28 cellular contexts compared by ENCODE assay signal in genomic region chr2:131006561-131006960, GRCh38.
A peak's percentile ranks its signal among the peaks of the same experiment; 100 is the strongest.
DNase-seq lines count a peak whose midpoint lies in the region; ATAC-seq, FAIRE-seq and TF ChIP-seq lines count a peak whose summit lies in the region.
"Had no signal": no experiment of that assay in that cellular context is flagged by ENCODE, and none has a peak within 500 bp of the region (broad histone marks: within the 10 kb centered on the region; RNA-seq: fewer than 3 reads in every experiment).

No MANE protein-coding gene starts in this region.

- H3K36me3 ChIP-seq in H1 (ENCODE audit: control insufficient read depth in 2 of 4, insufficient read depth in 4 of 4, low read length in 3 of 4) (no peaks in the 10 kb centered on the region), esophagus muscularis mucosa (no peaks in the 10 kb centered on the region)
- H3K36me3 ChIP-seq: BE2C, BLaER1 had no signal

- no peak for ATAC-seq in activated CD4-positive, alpha-beta T cell treated with anti-CD3 and anti-CD28 coated beads for 36 hours
- no peak for ATAC-seq in omental fat pad (ENCODE audit: low FRiP score)
- ATAC-seq: GM12878 had no signal

- DNase-seq in activated CD4-positive, alpha-beta T cell treated with anti-CD3 and anti-CD28 coated beads, Interleukin-2, amount 10 ng/mL, durations not matched to agents 7 days and 5 days: peak; percentile 1
- DNase-seq in activated CD4-positive, alpha-beta T cell treated with anti-CD3 and anti-CD28 coated beads for 36 hours: no peak
- DNase-seq in H1 (ENCODE audit: low read depth in 1 of 2, low spot score in 2 of 2): no peak
- DNase-seq in esophagus muscularis mucosa (ENCODE audit: extremely low spot score): peak; percentile 91
- no peak for DNase-seq in NCI-H1048 (lab: John Stamatoyannopoulos, UW)
- no peak for DNase-seq in omental fat pad (ENCODE audit: low spot score)
- no peak for DNase-seq in MV-4-11 (lab: John Stamatoyannopoulos, UW)
- DNase-seq: 8988T; ACHN; BE2C; C1 segment of cervical spinal cord; CD4-positive, alpha-beta memory T cell; CD4-positive, CD25-positive, alpha-beta regulatory T cell; CD8-positive, alpha-beta memory T cell; COR-L47; DMS 273 treated with DMSO at 0.1 percent for 48 hours; DMS153; DMS53; DMS79; DND-41; EL; GDM1 had no signal

- no peak overlapping the region for H3K18ac ChIP-seq in H1 (ENCODE audit: extremely low read depth, low read length)

- H3K23me2 ChIP-seq in H1 (ENCODE audit: low read depth, low read length): no peaks in the 10 kb centered on the region

- no peak overlapping the region for H2BK12ac ChIP-seq in H1 (ENCODE audit: low read depth, low read length)

- no peak overlapping the region for H4K91ac ChIP-seq in H1 (replicated peaks; ENCODE audit: insufficient read length, low read length)

- no peak overlapping the region for H2BK15ac ChIP-seq in H1 (ENCODE audit: low read length)

- TF ChIP-seq RAD21 in H1 (IDR thresholded peaks at IDR 0.05 in 1 of 2, conservative IDR thresholded peaks at IDR 0.05 in 1 of 2; ENCODE audit: low read depth in 2 of 2, low read length in 2 of 2): no peak

- H3K4ac ChIP-seq in H1 (replicated peaks; ENCODE audit: insufficient read length, low read depth, low read length): no peak overlapping the region

- H3K4me2 ChIP-seq in H1 (ENCODE audit: insufficient read depth in 1 of 2, low read depth in 2 of 2, low read length in 2 of 2): no peak overlapping the region
- H3K4me2 ChIP-seq: BLaER1 had no signal

- H3K36me3 Mint-ChIP-seq in activated CD4-positive, alpha-beta T cell treated with anti-CD3 and anti-CD28 coated beads, Interleukin-2, amount 10 ng/mL, durations not matched to agents 7 days and 5 days (ENCODE audit: low read depth): peaks cover 5% of the 10 kb centered on the region
- H3K36me3 Mint-ChIP-seq in activated CD4-positive, alpha-beta T cell treated with anti-CD3 and anti-CD28 coated beads for 36 hours (ENCODE audit: low read depth): no peaks in the 10 kb centered on the region
- H3K36me3 Mint-ChIP-seq: CD14-positive monocyte; CD4-positive, alpha-beta memory T cell; CD4-positive, CD25-positive, alpha-beta regulatory T cell; CD8-positive, alpha-beta memory T cell had no signal

- H3K4me1 ChIP-seq in H1 (replicated peaks in 1 of 4; ENCODE audit: control insufficient read depth in 3 of 4, insufficient read depth in 4 of 4, low read length in 3 of 4) (peaks cover 0 to 2% (median 0%) of the 10 kb centered on the region in 4 experiments; a peak in 1 of 7 replicates), esophagus muscularis mucosa (no peaks in the 10 kb centered on the region)
- H3K4me1 ChIP-seq: BE2C had no signal

- no peak for TF ChIP-seq CTCF in H1 (IDR thresholded peaks at IDR 0.05; ENCODE audit: control extremely low read depth in 1 of 3, insufficient read depth in 1 of 3, low read depth in 1 of 3, low read length in 3 of 3)
- no peak for TF ChIP-seq CTCF in esophagus muscularis mucosa (IDR thresholded peaks at IDR 0.05)
- TF ChIP-seq CTCF in omental fat pad (IDR thresholded peaks at IDR 0.05): no peak

- H3K79me1 ChIP-seq in H1 (ENCODE audit: low read depth, low read length): no peaks in the 10 kb centered on the region

- no peak overlapping the region for H3K23ac ChIP-seq in H1 (ENCODE audit: insufficient read length)

- intact Hi-C loops in activated CD4-positive, alpha-beta T cell treated with anti-CD3 and anti-CD28 coated beads for 36 hours (cut with DNase I, micrococcal nuclease): no loop called here
- intact Hi-C loops in esophagus muscularis mucosa (cut with DNase I): no loop called here

- no peak overlapping the region for H2BK5ac ChIP-seq in H1 (ENCODE audit: low read depth, low read length)

- H4K8ac ChIP-seq in H1 (ENCODE audit: extremely low read depth, insufficient read depth, low read length): no peak overlapping the region

- H3K4me1 Mint-ChIP-seq in activated CD4-positive, alpha-beta T cell treated with anti-CD3 and anti-CD28 coated beads, Interleukin-2, amount 10 ng/mL, durations not matched to agents 7 days and 5 days: peaks cover 27% of the 10 kb centered on the region
- H3K4me1 Mint-ChIP-seq in activated CD4-positive, alpha-beta T cell treated with anti-CD3 and anti-CD28 coated beads for 36 hours: peaks cover 20% of the 10 kb centered on the region
- H3K4me1 Mint-ChIP-seq: CD14-positive monocyte had no signal

- peaks cover 0 to 4% of the 10 kb centered on the region in 2 experiments for H4K20me1 ChIP-seq in H1 (replicated peaks in 1 of 2; ENCODE audit: control insufficient read depth in 1 of 2, insufficient read depth in 2 of 2, low read length in 2 of 2)
- H4K20me1 ChIP-seq: BLaER1 had no signal

- CTCF ChIA-PET in activated CD4-positive, alpha-beta T cell treated with anti-CD3 and anti-CD28 coated beads, Interleukin-2, amount 10 ng/mL, durations not matched to agents 7 days and 5 days (lab: Charles Lee): no interaction called here
- CTCF ChIA-PET in activated CD4-positive, alpha-beta T cell treated with anti-CD3 and anti-CD28 coated beads for 36 hours (lab: Charles Lee): no interaction called here
- CTCF ChIA-PET in H1 (lab: Charles Lee; ENCODE audit: partially characterized antibody): interaction anchor here (0.9 to 1.4 kb wide), 2 partner anchors 11 to 97 kb away, joined by 3 read pairs; no protein-coding TSS in a partner anchor

- peaks cover 4% of the 10 kb centered on the region for H3K9me3 Mint-ChIP-seq in activated CD4-positive, alpha-beta T cell treated with anti-CD3 and anti-CD28 coated beads, Interleukin-2, amount 10 ng/mL, durations not matched to agents 7 days and 5 days
- H3K9me3 Mint-ChIP-seq in activated CD4-positive, alpha-beta T cell treated with anti-CD3 and anti-CD28 coated beads for 36 hours (ENCODE audit: low read depth): no peaks in the 10 kb centered on the region
- H3K9me3 Mint-ChIP-seq: CD8-positive, alpha-beta memory T cell had no signal

- H3K4me3 ChIP-seq in H1 (ENCODE audit: extremely low read depth in 1 of 4, insufficient read depth in 2 of 4, low read depth in 3 of 4, low read length in 4 of 4): no peak overlapping the region
- H3K4me3 ChIP-seq in esophagus muscularis mucosa: no peak overlapping the region
- H3K4me3 ChIP-seq: BLaER1, GM12878 had no signal

- H3K14ac ChIP-seq in H1 (ENCODE audit: insufficient read length): no peak overlapping the region

- H3K79me2 ChIP-seq in H1 (ENCODE audit: control insufficient read depth in 1 of 2, insufficient read depth in 2 of 2, low read length in 2 of 2): no peaks in the 10 kb centered on the region

- TF ChIP-seq EP300 in H1 (IDR thresholded peaks at IDR 0.05; ENCODE audit: borderline replicate concordance in 1 of 2, low read depth in 2 of 2, low read length in 2 of 2) (no peak), esophagus muscularis mucosa (IDR thresholded peaks at IDR 0.05) (no peak)

- H2AK5ac ChIP-seq in H1 (ENCODE audit: low read depth, low read length): no peak overlapping the region

- H3K9ac ChIP-seq in H1 (replicated peaks in 1 of 4; ENCODE audit: extremely low read depth in 1 of 4, low read depth in 3 of 4, low read length in 3 of 4): no peak overlapping the region
- H3K9ac ChIP-seq: BLaER1 had no signal

- no peak overlapping the region for H3K4me3 Mint-ChIP-seq in activated CD4-positive, alpha-beta T cell treated with anti-CD3 and anti-CD28 coated beads, Interleukin-2, amount 10 ng/mL, durations not matched to agents 7 days and 5 days
- no peak overlapping the region for H3K4me3 Mint-ChIP-seq in activated CD4-positive, alpha-beta T cell treated with anti-CD3 and anti-CD28 coated beads for 36 hours
- H3K4me3 Mint-ChIP-seq: CD14-positive monocyte; CD4-positive, alpha-beta memory T cell; CD4-positive, CD25-positive, alpha-beta regulatory T cell; CD8-positive, alpha-beta memory T cell had no signal

- H2BK120ac ChIP-seq in H1 (replicated peaks; ENCODE audit: low read depth, low read length): no peak overlapping the region

- no peak overlapping the region for H3K27ac Mint-ChIP-seq in activated CD4-positive, alpha-beta T cell treated with anti-CD3 and anti-CD28 coated beads, Interleukin-2, amount 10 ng/mL, durations not matched to agents 7 days and 5 days
- H3K27ac Mint-ChIP-seq in activated CD4-positive, alpha-beta T cell treated with anti-CD3 and anti-CD28 coated beads for 36 hours: no peak overlapping the region
- H3K27ac Mint-ChIP-seq: CD4-positive, alpha-beta memory T cell; CD4-positive, CD25-positive, alpha-beta regulatory T cell had no signal

- 88% methylated on average over 2 of the region's 2 CpGs; no CpG with 5 or more reads in 1 of the 2 experiments for WGBS in H1 (ENCODE audit: extremely low coverage in 1 of 2, insufficient coverage in 1 of 2, insufficient read length in 1 of 2, insufficient replicate concordance in 2 of 2, low coverage in 1 of 2, low lambda C conversion rate in 2 of 2, missing lambda C conversion rate in 1 of 2), 2 experiments
- WGBS in esophagus muscularis mucosa: 88% methylated on average over 2 of the region's 2 CpGs

- peaks cover 25% of the 10 kb centered on the region for H3K27me3 Mint-ChIP-seq in activated CD4-positive, alpha-beta T cell treated with anti-CD3 and anti-CD28 coated beads, Interleukin-2, amount 10 ng/mL, durations not matched to agents 7 days and 5 days
- H3K27me3 Mint-ChIP-seq in activated CD4-positive, alpha-beta T cell treated with anti-CD3 and anti-CD28 coated beads for 36 hours: peaks cover 8% of the 10 kb centered on the region

- no peaks in the 10 kb centered on the region for H3K27me3 ChIP-seq in H1 (replicated peaks in 1 of 4; ENCODE audit: control insufficient read depth in 3 of 4, extremely low read depth in 1 of 4, insufficient read depth in 3 of 4, low read length in 3 of 4)
- peaks cover 0 to 27% (median 0%) of the 10 kb centered on the region in 4 donors for H3K27me3 ChIP-seq in esophagus muscularis mucosa
- H3K27me3 ChIP-seq: BE2C, BLaER1 had no signal

- no peak overlapping the region for H3K27ac ChIP-seq in H1 (ENCODE audit: low read depth, low read length)
- no peak overlapping the region for H3K27ac ChIP-seq in esophagus muscularis mucosa (replicated peaks in 1 of 4)
- H3K27ac ChIP-seq: BLaER1 had no signal

- TF ChIP-seq POLR2A in H1 (IDR thresholded peaks at IDR 0.05; ENCODE audit: control extremely low read depth in 1 of 2, low read depth in 2 of 2, low read length in 2 of 2) (no peak), esophagus muscularis mucosa (IDR thresholded peaks at IDR 0.05; ENCODE audit: low read depth) (no peak)

- POLR2A ChIA-PET in activated CD4-positive, alpha-beta T cell treated with anti-CD3 and anti-CD28 coated beads, Interleukin-2, amount 10 ng/mL, durations not matched to agents 7 days and 5 days (lab: Charles Lee): no interaction called here
- POLR2A ChIA-PET in activated CD4-positive, alpha-beta T cell treated with anti-CD3 and anti-CD28 coated beads for 36 hours (lab: Charles Lee): no interaction called here
- POLR2A ChIA-PET in H1 (lab: Charles Lee; ENCODE audit: partially characterized antibody): no interaction called here

- H4K5ac ChIP-seq in H1 (ENCODE audit: insufficient read length, low read depth, low read length): no peak overlapping the region

- H3K56ac ChIP-seq in H1 (replicated peaks; ENCODE audit: insufficient read length, low read depth, low read length): no peak overlapping the region

- no peak overlapping the region for H2AFZ ChIP-seq in H1 (ENCODE audit: low read length)

- no peak overlapping the region for H2BK20ac ChIP-seq in H1 (ENCODE audit: low read length)

- no peaks in the 10 kb centered on the region for H3K9me3 ChIP-seq in H1 (ENCODE audit: insufficient read depth in 2 of 2, low read depth in 1 of 2, low read length in 1 of 2)
- no peaks in the 10 kb centered on the region for H3K9me3 ChIP-seq in esophagus muscularis mucosa
- H3K9me3 ChIP-seq: BE2C had no signal

- FAIRE-seq in H1 (lab: Jason Lieb, UNC): no peak
- FAIRE-seq: A204.1, GM12878, GM12892, GM18507 had no signal

Comparison
In these comparisons a context has a peak if more than half of its experiments do, and no peak if none do; other contexts are left out.
1. DNase-seq: peak in activated CD4-positive, alpha-beta T cell treated with anti-CD3 and anti-CD28 coated beads, Interleukin-2, amount 10 ng/mL, durations not matched to agents 7 days and 5 days (single experiment) and esophagus muscularis mucosa (single experiment); none in activated CD4-positive, alpha-beta T cell treated with anti-CD3 and anti-CD28 coated beads for 36 hours (single experiment), H1 (0 of 2), NCI-H1048 (single experiment), omental fat pad (single experiment) and MV-4-11 (single experiment).